ENCODE assay signal across 14 cellular contexts in genomic region chrX:34884693-34885277, GRCh38. TPM values are rescaled to one million over a fixed set of nuclear protein-coding genes. Genes with fewer than 3 reads are reported as not detected.
DNase-seq lines count a peak whose midpoint lies in the region; TF ChIP-seq lines count a peak whose summit lies in the region.
"Had no signal": no experiment of that assay in that cellular context is flagged by ENCODE, and none has a peak within 500 bp of the region (broad histone marks: within the 10 kb centered on the region; RNA-seq: fewer than 3 reads in every experiment).

No MANE protein-coding gene starts in this region.

- DNase-seq in HFFc6 (peak; percentile 76), RPMI7951 (ENCODE audit: low read depth) (peak; percentile 85), fibroblast of gingiva (ENCODE audit: low read depth) (peak; percentile 67), retinal pigment epithelial cell (ENCODE audit: low read depth) (peak; percentile 23), esophagus muscularis mucosa (ENCODE audit: extremely low spot score) (no peak), amygdala (lab: John Stamatoyannopoulos, UW) (no peak), NCI-H2029 treated with DMSO at 0.1 percent for 48 hours (lab: John Stamatoyannopoulos, UW) (no peak)
- DNase-seq in activated CD4-positive, alpha-beta T cell treated with anti-CD3 and anti-CD28 coated beads, Interleukin-2, amount 10 ng/mL, durations not matched to agents 7 days and 5 days, result no peak
- DNase-seq: activated T-cell treated with anti-CD3 and anti-CD28 coated beads, Interleukin-2, amount 50 U/mL, for 24 hours; GDM1; NCI-H446 treated with DMSO at 0.1 percent for 48 hours had no signal

- POLR2A ChIA-PET in activated CD4-positive, alpha-beta T cell treated with anti-CD3 and anti-CD28 coated beads, Interleukin-2, amount 10 ng/mL, durations not matched to agents 7 days and 5 days (lab: Charles Lee), result no interaction called here

- no peaks in the 10 kb centered on the region for H3K9me3 Mint-ChIP-seq in HFFc6
- no peaks in the 10 kb centered on the region for H3K9me3 Mint-ChIP-seq in activated CD4-positive, alpha-beta T cell treated with anti-CD3 and anti-CD28 coated beads, Interleukin-2, amount 10 ng/mL, durations not matched to agents 7 days and 5 days

- TF ChIP-seq POLR2A in esophagus muscularis mucosa (IDR thresholded peaks at IDR 0.05; ENCODE audit: low read depth), result no peak

- no peak for TF ChIP-seq EP300 in esophagus muscularis mucosa (IDR thresholded peaks at IDR 0.05)

- H3K27ac ChIP-seq in esophagus muscularis mucosa (replicated peaks in 1 of 4), result no peak overlapping the region
- H3K27ac ChIP-seq: coronary artery, prostate gland had no signal

- no peaks in the 10 kb centered on the region for H3K9me3 ChIP-seq in esophagus muscularis mucosa
- H3K9me3 ChIP-seq: prostate gland had no signal

- H3K36me3 ChIP-seq in esophagus muscularis mucosa, result no peaks in the 10 kb centered on the region
- H3K36me3 ChIP-seq: prostate gland had no signal

- H3K27me3 ChIP-seq in esophagus muscularis mucosa, result no peaks in the 10 kb centered on the region

- TF ChIP-seq CTCF in HFFc6 (IDR thresholded peaks at IDR 0.05) (no peak), retinal pigment epithelial cell (conservative IDR thresholded peaks at IDR 0.05; ENCODE audit: low read depth, low read length) (no peak), esophagus muscularis mucosa (IDR thresholded peaks at IDR 0.05) (no peak)

- no peaks in the 10 kb centered on the region for H3K36me3 Mint-ChIP-seq in HFFc6 (ENCODE audit: low read depth)
- H3K36me3 Mint-ChIP-seq in activated CD4-positive, alpha-beta T cell treated with anti-CD3 and anti-CD28 coated beads, Interleukin-2, amount 10 ng/mL, durations not matched to agents 7 days and 5 days (ENCODE audit: low read depth), result no peaks in the 10 kb centered on the region

- H3K4me3 Mint-ChIP-seq in HFFc6, result peak overlapping the region; percentile 58
- no peak overlapping the region for H3K4me3 Mint-ChIP-seq in activated CD4-positive, alpha-beta T cell treated with anti-CD3 and anti-CD28 coated beads, Interleukin-2, amount 10 ng/mL, durations not matched to agents 7 days and 5 days
- H3K4me3 Mint-ChIP-seq: activated T-cell treated with anti-CD3 and anti-CD28 coated beads, Interleukin-2, amount 50 U/mL, for 24 hours had no signal

- WGBS in esophagus muscularis mucosa, result 40% methylated on average over 2 of the region's 2 CpGs

- no peak overlapping the region for H3K4me3 ChIP-seq in retinal pigment epithelial cell (ENCODE audit: low read length)
- no peak overlapping the region for H3K4me3 ChIP-seq in esophagus muscularis mucosa
- H3K4me3 ChIP-seq: coronary artery, prostate gland had no signal

- H3K4me1 ChIP-seq in esophagus muscularis mucosa, result peaks cover 0 to 13% (median 0%) of the 10 kb centered on the region in 4 donors
- H3K4me1 ChIP-seq: prostate gland had no signal

- intact Hi-C loops in esophagus muscularis mucosa (cut with DNase I), result loop anchor here (10.0 kb wide), 1 partner anchor 230 kb away; the partner anchor contains the start of gene TMEM47

- H3K27me3 Mint-ChIP-seq in HFFc6 (ENCODE audit: insufficient read depth), result no peaks in the 10 kb centered on the region
- H3K27me3 Mint-ChIP-seq in activated CD4-positive, alpha-beta T cell treated with anti-CD3 and anti-CD28 coated beads, Interleukin-2, amount 10 ng/mL, durations not matched to agents 7 days and 5 days, result no peaks in the 10 kb centered on the region

- CTCF ChIA-PET in activated CD4-positive, alpha-beta T cell treated with anti-CD3 and anti-CD28 coated beads, Interleukin-2, amount 10 ng/mL, durations not matched to agents 7 days and 5 days (lab: Charles Lee), result no interaction called here

- peak overlapping the region; percentile 76 for H3K27ac Mint-ChIP-seq in HFFc6
- no peak overlapping the region for H3K27ac Mint-ChIP-seq in activated CD4-positive, alpha-beta T cell treated with anti-CD3 and anti-CD28 coated beads, Interleukin-2, amount 10 ng/mL, durations not matched to agents 7 days and 5 days
- H3K27ac Mint-ChIP-seq: activated T-cell treated with anti-CD3 and anti-CD28 coated beads, Interleukin-2, amount 50 U/mL, for 24 hours had no signal

- peaks cover 51% of the 10 kb centered on the region for H3K4me1 Mint-ChIP-seq in HFFc6 (ENCODE audit: low read depth)
- H3K4me1 Mint-ChIP-seq in activated CD4-positive, alpha-beta T cell treated with anti-CD3 and anti-CD28 coated beads, Interleukin-2, amount 10 ng/mL, durations not matched to agents 7 days and 5 days, result no peaks in the 10 kb centered on the region

RNA-seq across cellular contexts. Expression of gene FAM47B, which starts 57.8 kb away (rescaled TPM):
- not detected for total RNA-seq in HFFc6 (2021; fragmentation: NEBNext Ultra II Directional; extraction: Animal tissue kit (Norgen Biotek cat#: 25700))
- total RNA-seq in RPMI7951 (2014; rRNA removed; shearing (Covaris generic)), result not detected in 2 replicates
- not detected for total RNA-seq in esophagus muscularis mucosa
- total RNA-seq in activated CD4-positive, alpha-beta T cell treated with anti-CD3 and anti-CD28 coated beads, Interleukin-2, amount 10 ng/mL, durations not matched to agents 7 days and 5 days, result not detected
- total RNA-seq: T-helper 2 cell treated with Interferon-gamma antibody and Interleukin-4, amounts not matched to agents 100 ng/mL and 5 ng/mL, for 36 hours had no signal

Comparison
In these comparisons a context has a peak if more than half of its experiments do, and no peak if none do; other contexts are left out.
1. DNase-seq: peak in HFFc6 (single experiment), RPMI7951 (single experiment), fibroblast of gingiva (single experiment) and retinal pigment epithelial cell (single experiment); none in esophagus muscularis mucosa (single experiment), activated CD4-positive, alpha-beta T cell treated with anti-CD3 and anti-CD28 coated beads, Interleukin-2, amount 10 ng/mL, durations not matched to agents 7 days and 5 days (single experiment), amygdala (0 of 56) and NCI-H2029 treated with DMSO at 0.1 percent for 48 hours (single experiment).